Comparison of ENCODE assay signal across 1 cellular context in the genomic region with DNA sequence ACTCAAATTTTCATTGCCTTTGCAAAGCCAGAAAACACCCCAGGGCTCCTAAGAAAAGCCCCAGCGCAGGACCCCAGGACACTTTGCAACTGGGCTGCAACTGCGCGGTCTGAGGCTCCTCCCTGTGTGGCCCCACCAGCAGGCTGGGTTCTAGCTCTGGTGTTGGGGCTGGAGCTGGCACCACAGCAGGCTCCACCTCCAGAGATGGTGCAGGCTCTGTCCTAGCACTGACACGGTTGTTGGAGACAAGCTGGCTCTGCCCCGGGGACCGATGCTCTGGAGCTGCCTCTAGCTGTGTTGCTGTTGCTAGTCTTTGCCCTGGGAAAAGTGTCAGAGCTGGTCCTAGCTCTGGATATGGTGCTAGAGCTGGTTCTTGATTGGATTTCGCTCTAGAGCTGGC.
TF ChIP-seq lines count a peak whose summit lies in the region.

No MANE protein-coding gene starts in this region.

TF ChIP-seq in GM23338, 12 proteins besides CTCF, POLR2A, EP300 and RAD21 (continued from another document):
- TF ChIP-seq, protein P1, sequence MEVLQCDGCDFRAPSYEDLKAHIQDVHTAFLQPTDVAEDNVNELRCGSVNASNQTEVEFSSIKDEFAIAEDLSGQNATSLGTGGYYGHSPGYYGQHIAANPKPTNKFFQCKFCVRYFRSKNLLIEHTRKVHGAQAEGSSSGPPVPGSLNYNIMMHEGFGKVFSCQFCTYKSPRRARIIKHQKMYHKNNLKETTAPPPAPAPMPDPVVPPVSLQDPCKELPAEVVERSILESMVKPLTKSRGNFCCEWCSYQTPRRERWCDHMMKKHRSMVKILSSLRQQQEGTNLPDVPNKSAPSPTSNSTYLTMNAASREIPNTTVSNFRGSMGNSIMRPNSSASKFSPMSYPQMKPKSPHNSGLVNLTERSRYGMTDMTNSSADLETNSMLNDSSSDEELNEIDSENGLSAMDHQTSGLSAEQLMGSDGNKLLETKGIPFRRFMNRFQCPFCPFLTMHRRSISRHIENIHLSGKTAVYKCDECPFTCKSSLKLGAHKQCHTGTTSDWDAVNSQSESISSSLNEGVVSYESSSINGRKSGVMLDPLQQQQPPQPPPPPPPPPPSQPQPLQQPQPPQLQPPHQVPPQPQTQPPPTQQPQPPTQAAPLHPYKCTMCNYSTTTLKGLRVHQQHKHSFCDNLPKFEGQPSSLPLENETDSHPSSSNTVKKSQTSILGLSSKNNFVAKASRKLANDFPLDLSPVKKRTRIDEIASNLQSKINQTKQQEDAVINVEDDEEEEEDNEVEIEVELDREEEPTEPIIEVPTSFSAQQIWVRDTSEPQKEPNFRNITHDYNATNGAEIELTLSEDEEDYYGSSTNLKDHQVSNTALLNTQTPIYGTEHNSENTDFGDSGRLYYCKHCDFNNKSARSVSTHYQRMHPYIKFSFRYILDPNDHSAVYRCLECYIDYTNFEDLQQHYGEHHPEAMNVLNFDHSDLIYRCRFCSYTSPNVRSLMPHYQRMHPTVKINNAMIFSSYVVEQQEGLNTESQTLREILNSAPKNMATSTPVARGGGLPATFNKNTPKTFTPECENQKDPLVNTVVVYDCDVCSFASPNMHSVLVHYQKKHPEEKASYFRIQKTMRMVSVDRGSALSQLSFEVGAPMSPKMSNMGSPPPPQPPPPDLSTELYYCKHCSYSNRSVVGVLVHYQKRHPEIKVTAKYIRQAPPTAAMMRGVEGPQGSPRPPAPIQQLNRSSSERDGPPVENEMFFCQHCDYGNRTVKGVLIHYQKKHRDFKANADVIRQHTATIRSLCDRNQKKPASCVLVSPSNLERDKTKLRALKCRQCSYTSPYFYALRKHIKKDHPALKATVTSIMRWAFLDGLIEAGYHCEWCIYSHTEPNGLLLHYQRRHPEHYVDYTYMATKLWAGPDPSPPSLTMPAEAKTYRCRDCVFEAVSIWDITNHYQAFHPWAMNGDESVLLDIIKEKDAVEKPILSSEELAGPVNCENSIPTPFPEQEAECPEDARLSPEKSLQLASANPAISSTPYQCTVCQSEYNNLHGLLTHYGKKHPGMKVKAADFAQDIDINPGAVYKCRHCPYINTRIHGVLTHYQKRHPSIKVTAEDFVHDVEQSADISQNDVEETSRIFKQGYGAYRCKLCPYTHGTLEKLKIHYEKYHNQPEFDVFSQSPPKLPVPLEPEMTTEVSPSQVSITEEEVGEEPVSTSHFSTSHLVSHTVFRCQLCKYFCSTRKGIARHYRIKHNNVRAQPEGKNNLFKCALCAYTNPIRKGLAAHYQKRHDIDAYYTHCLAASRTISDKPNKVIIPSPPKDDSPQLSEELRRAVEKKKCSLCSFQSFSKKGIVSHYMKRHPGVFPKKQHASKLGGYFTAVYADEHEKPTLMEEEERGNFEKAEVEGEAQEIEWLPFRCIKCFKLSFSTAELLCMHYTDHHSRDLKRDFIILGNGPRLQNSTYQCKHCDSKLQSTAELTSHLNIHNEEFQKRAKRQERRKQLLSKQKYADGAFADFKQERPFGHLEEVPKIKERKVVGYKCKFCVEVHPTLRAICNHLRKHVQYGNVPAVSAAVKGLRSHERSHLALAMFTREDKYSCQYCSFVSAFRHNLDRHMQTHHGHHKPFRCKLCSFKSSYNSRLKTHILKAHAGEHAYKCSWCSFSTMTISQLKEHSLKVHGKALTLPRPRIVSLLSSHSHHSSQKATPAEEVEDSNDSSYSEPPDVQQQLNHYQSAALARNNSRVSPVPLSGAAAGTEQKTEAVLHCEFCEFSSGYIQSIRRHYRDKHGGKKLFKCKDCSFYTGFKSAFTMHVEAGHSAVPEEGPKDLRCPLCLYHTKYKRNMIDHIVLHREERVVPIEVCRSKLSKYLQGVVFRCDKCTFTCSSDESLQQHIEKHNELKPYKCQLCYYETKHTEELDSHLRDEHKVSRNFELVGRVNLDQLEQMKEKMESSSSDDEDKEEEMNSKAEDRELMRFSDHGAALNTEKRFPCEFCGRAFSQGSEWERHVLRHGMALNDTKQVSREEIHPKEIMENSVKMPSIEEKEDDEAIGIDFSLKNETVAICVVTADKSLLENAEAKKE (CRISPR knock-in tag; IDR thresholded peaks at IDR 0.05) = no peak
- no peak for TF ChIP-seq JUNB (IDR thresholded peaks at IDR 0.05; ENCODE audit: unreplicated experiment)
